In genomic region chr12:29304388-29304787, GRCh38 we compare ENCODE assay signal across 34 cellular contexts.
"Had no signal": no experiment of that assay in that cellular context is flagged by ENCODE, and none has a peak within 500 bp of the region (broad histone marks: within the 10 kb centered on the region; RNA-seq: fewer than 3 reads in every experiment).

No MANE protein-coding gene starts in this region.

- H3K27me3 ChIP-seq: adrenal gland, ascending aorta, breast epithelium, cardiac muscle cell, dorsolateral prefrontal cortex had no signal

- DNase-seq: activated CD4-positive, alpha-beta memory T cell treated with anti-CD3 and anti-CD28 coated beads for 36 hours; activated CD4-positive, alpha-beta T cell treated with anti-CD3 and anti-CD28 coated beads for 36 hours; activated CD4-positive, alpha-beta T cell treated with anti-CD3 and anti-CD28 coated beads, Interleukin-2, amount 10 ng/mL, durations not matched to agents 24 days and 14 days; activated CD4-positive, CD25-positive, alpha-beta regulatory T cell; activated CD4-positive, CD25-positive, alpha-beta regulatory T cell treated with anti-CD3 and anti-CD28 coated beads, Interleukin-2, amount 50 U/mL, for 72 hours; activated CD8-positive, alpha-beta memory T cell treated with anti-CD3 and anti-CD28 coated beads, Interleukin-2, amount 10 ng/mL, durations not matched to agents 7 days and 5 days; activated CD8-positive, alpha-beta memory T cell treated with anti-CD3 and anti-CD28 coated beads, Interleukin-2, amount 50 U/mL, for 4 hours; activated CD8-positive, alpha-beta T cell treated with anti-CD3 and anti-CD28 coated beads, Interleukin-2, amount 10 ng/mL, durations not matched to agents 7 days and 5 days; activated effector memory CD4-positive, alpha-beta T cell treated with anti-CD3 and anti-CD28 coated beads, Interleukin-2, amount 50 U/mL, for 16 hours; activated naive CD4-positive, alpha-beta T cell treated with anti-CD3 and anti-CD28 coated beads for 36 hours; activated naive CD8-positive, alpha-beta T cell treated with anti-CD3 and anti-CD28 coated beads for 36 hours; activated naive CD8-positive, alpha-beta T cell treated with anti-CD3 and anti-CD28 coated beads, Interleukin-2, amount 50 U/mL, for 24 hours; activated T-cell treated with anti-CD3 and anti-CD28 coated beads, Interleukin-2, amount 50 U/mL, for 1 hour; activated T-cell treated with anti-CD3 and anti-CD28 coated beads, Interleukin-2, amount 50 U/mL, for 48 hours; adrenal gland; amygdala; central memory CD4-positive, alpha-beta T cell; cerebellar nuclear complex; dorsolateral prefrontal cortex; effector memory CD4-positive, alpha-beta T cell; endodermal cell; foreskin fibroblast; head of caudate nucleus; T-helper 2 cell had no signal

- H3K4me3 Mint-ChIP-seq: activated CD4-positive, alpha-beta memory T cell treated with anti-CD3 and anti-CD28 coated beads for 36 hours; activated CD4-positive, alpha-beta T cell treated with anti-CD3 and anti-CD28 coated beads for 36 hours; activated CD4-positive, alpha-beta T cell treated with anti-CD3 and anti-CD28 coated beads, Interleukin-2, amount 10 ng/mL, durations not matched to agents 24 days and 14 days; activated CD8-positive, alpha-beta memory T cell treated with anti-CD3 and anti-CD28 coated beads, Interleukin-2, amount 10 ng/mL, durations not matched to agents 7 days and 5 days; activated CD8-positive, alpha-beta T cell treated with anti-CD3 and anti-CD28 coated beads, Interleukin-2, amount 10 ng/mL, durations not matched to agents 7 days and 5 days; activated naive CD4-positive, alpha-beta T cell treated with anti-CD3 and anti-CD28 coated beads for 36 hours; activated naive CD4-positive, alpha-beta T cell treated with anti-CD3 and anti-CD28 coated beads, Interleukin-2, amount 50 U/mL, for 24 hours; activated naive CD8-positive, alpha-beta T cell treated with anti-CD3 and anti-CD28 coated beads for 36 hours; activated naive CD8-positive, alpha-beta T cell treated with anti-CD3 and anti-CD28 coated beads, Interleukin-2, amount 50 U/mL, for 24 hours; activated T-helper 1 cell treated with anti-CD3 and anti-CD28 coated beads, Interleukin-12 subunit alpha, Interleukin-12 subunit beta, Interleukin-2, Interleukin-4 antibody, amounts not matched to agents 30 ng/mL and 10 ng/mL and 1 ng/mL, durations not matched to agents 14 hours and 24 hours and 36 hours; brain; dendritic cell treated with granulocyte-macrophage colony-stimulating factor and Interleukin-4, amounts not matched to agents 40 ng/mL and 50 ng/mL, for 4 days; endodermal cell had no signal

- H3K27ac ChIP-seq: adrenal gland, ascending aorta, breast epithelium, cardiac muscle cell, coronary artery, dorsolateral prefrontal cortex had no signal

- H3K9me3 ChIP-seq: adrenal gland, ascending aorta, breast epithelium had no signal

- H3K9me3 Mint-ChIP-seq: activated CD4-positive, alpha-beta memory T cell treated with anti-CD3 and anti-CD28 coated beads for 36 hours; activated CD4-positive, alpha-beta T cell treated with anti-CD3 and anti-CD28 coated beads, Interleukin-2, amount 10 ng/mL, durations not matched to agents 24 days and 14 days; activated naive CD4-positive, alpha-beta T cell treated with anti-CD3 and anti-CD28 coated beads for 36 hours; activated naive CD4-positive, alpha-beta T cell treated with anti-CD3 and anti-CD28 coated beads, Interleukin-2, amount 50 U/mL, for 24 hours; activated naive CD8-positive, alpha-beta T cell treated with anti-CD3 and anti-CD28 coated beads for 36 hours; activated naive CD8-positive, alpha-beta T cell treated with anti-CD3 and anti-CD28 coated beads, Interleukin-2, amount 50 U/mL, for 24 hours; activated T-helper 1 cell treated with anti-CD3 and anti-CD28 coated beads, Interleukin-12 subunit alpha, Interleukin-12 subunit beta, Interleukin-2, Interleukin-4 antibody, amounts not matched to agents 30 ng/mL and 10 ng/mL and 1 ng/mL, durations not matched to agents 14 hours and 24 hours and 36 hours; activated T-helper 2 cell treated with anti-CD3 and anti-CD28 coated beads, Interferon-gamma antibody, Interleukin-2, Interleukin-4, amounts not matched to agents 10 μg/mL and 5 μg/mL and 100 μg/mL, durations not matched to agents 14 hours and 24 hours and 36 hours; brain; dendritic cell treated with granulocyte-macrophage colony-stimulating factor and Interleukin-4, amounts not matched to agents 40 ng/mL and 50 ng/mL, for 4 days; endodermal cell had no signal

- H3K4me1 ChIP-seq: adrenal gland, ascending aorta, breast epithelium had no signal

- H3K27me3 Mint-ChIP-seq: activated CD4-positive, alpha-beta memory T cell treated with anti-CD3 and anti-CD28 coated beads for 36 hours; activated CD4-positive, alpha-beta T cell treated with anti-CD3 and anti-CD28 coated beads for 36 hours; activated CD4-positive, alpha-beta T cell treated with anti-CD3 and anti-CD28 coated beads, Interleukin-2, amount 10 ng/mL, durations not matched to agents 24 days and 14 days; activated CD8-positive, alpha-beta memory T cell treated with anti-CD3 and anti-CD28 coated beads, Interleukin-2, amount 10 ng/mL, durations not matched to agents 7 days and 5 days; activated naive CD4-positive, alpha-beta T cell treated with anti-CD3 and anti-CD28 coated beads, Interleukin-2, amount 50 U/mL, for 24 hours; activated naive CD8-positive, alpha-beta T cell treated with anti-CD3 and anti-CD28 coated beads for 36 hours; activated naive CD8-positive, alpha-beta T cell treated with anti-CD3 and anti-CD28 coated beads, Interleukin-2, amount 50 U/mL, for 24 hours had no signal

- H3K4me3 ChIP-seq: adrenal gland, ascending aorta, breast epithelium, cardiac muscle cell, coronary artery, dorsolateral prefrontal cortex had no signal

- ATAC-seq: activated CD4-positive, alpha-beta T cell treated with anti-CD3 and anti-CD28 coated beads for 36 hours; activated CD8-positive, alpha-beta memory T cell treated with anti-CD3 and anti-CD28 coated beads, Interleukin-2, amount 10 ng/mL, durations not matched to agents 7 days and 5 days; activated CD8-positive, alpha-beta T cell treated with anti-CD3 and anti-CD28 coated beads, Interleukin-2, amount 10 ng/mL, durations not matched to agents 7 days and 5 days; activated naive CD8-positive, alpha-beta T cell treated with anti-CD3 and anti-CD28 coated beads, Interleukin-2, amount 50 U/mL, for 24 hours; esophagus mucosa had no signal

- H3K27ac Mint-ChIP-seq: activated CD4-positive, alpha-beta memory T cell treated with anti-CD3 and anti-CD28 coated beads for 36 hours; activated CD4-positive, alpha-beta T cell treated with anti-CD3 and anti-CD28 coated beads for 36 hours; activated CD4-positive, alpha-beta T cell treated with anti-CD3 and anti-CD28 coated beads, Interleukin-2, amount 10 ng/mL, durations not matched to agents 24 days and 14 days; activated CD8-positive, alpha-beta memory T cell treated with anti-CD3 and anti-CD28 coated beads, Interleukin-2, amount 10 ng/mL, durations not matched to agents 7 days and 5 days; activated CD8-positive, alpha-beta T cell treated with anti-CD3 and anti-CD28 coated beads, Interleukin-2, amount 10 ng/mL, durations not matched to agents 7 days and 5 days; activated naive CD4-positive, alpha-beta T cell treated with anti-CD3 and anti-CD28 coated beads for 36 hours; activated naive CD4-positive, alpha-beta T cell treated with anti-CD3 and anti-CD28 coated beads, Interleukin-2, amount 50 U/mL, for 24 hours; activated naive CD8-positive, alpha-beta T cell treated with anti-CD3 and anti-CD28 coated beads for 36 hours; activated naive CD8-positive, alpha-beta T cell treated with anti-CD3 and anti-CD28 coated beads, Interleukin-2, amount 50 U/mL, for 24 hours; activated T-helper 1 cell treated with anti-CD3 and anti-CD28 coated beads, Interleukin-12 subunit alpha, Interleukin-12 subunit beta, Interleukin-2, Interleukin-4 antibody, amounts not matched to agents 30 ng/mL and 10 ng/mL and 1 ng/mL, durations not matched to agents 14 hours and 24 hours and 36 hours; activated T-helper 2 cell treated with anti-CD3 and anti-CD28 coated beads, Interferon-gamma antibody, Interleukin-2, Interleukin-4, amounts not matched to agents 10 μg/mL and 5 μg/mL and 100 μg/mL, durations not matched to agents 14 hours and 24 hours and 36 hours; brain; dendritic cell treated with granulocyte-macrophage colony-stimulating factor and Interleukin-4, amounts not matched to agents 40 ng/mL and 50 ng/mL, for 4 days; endodermal cell had no signal

- H3K4me1 Mint-ChIP-seq: activated CD4-positive, alpha-beta T cell treated with anti-CD3 and anti-CD28 coated beads for 36 hours; activated CD4-positive, alpha-beta T cell treated with anti-CD3 and anti-CD28 coated beads, Interleukin-2, amount 10 ng/mL, durations not matched to agents 24 days and 14 days; activated CD8-positive, alpha-beta memory T cell treated with anti-CD3 and anti-CD28 coated beads, Interleukin-2, amount 10 ng/mL, durations not matched to agents 7 days and 5 days; activated naive CD4-positive, alpha-beta T cell treated with anti-CD3 and anti-CD28 coated beads, Interleukin-2, amount 50 U/mL, for 24 hours; activated naive CD8-positive, alpha-beta T cell treated with anti-CD3 and anti-CD28 coated beads for 36 hours; activated naive CD8-positive, alpha-beta T cell treated with anti-CD3 and anti-CD28 coated beads, Interleukin-2, amount 50 U/mL, for 24 hours; brain had no signal

- H3K36me3 Mint-ChIP-seq: activated CD4-positive, alpha-beta memory T cell treated with anti-CD3 and anti-CD28 coated beads for 36 hours; activated CD8-positive, alpha-beta memory T cell treated with anti-CD3 and anti-CD28 coated beads, Interleukin-2, amount 10 ng/mL, durations not matched to agents 7 days and 5 days; activated naive CD8-positive, alpha-beta T cell treated with anti-CD3 and anti-CD28 coated beads for 36 hours; brain had no signal

- H3K36me3 ChIP-seq: adrenal gland, ascending aorta, breast epithelium, cardiac muscle cell had no signal
